1 cellular context compared by ENCODE assay signal in the genomic region with DNA sequence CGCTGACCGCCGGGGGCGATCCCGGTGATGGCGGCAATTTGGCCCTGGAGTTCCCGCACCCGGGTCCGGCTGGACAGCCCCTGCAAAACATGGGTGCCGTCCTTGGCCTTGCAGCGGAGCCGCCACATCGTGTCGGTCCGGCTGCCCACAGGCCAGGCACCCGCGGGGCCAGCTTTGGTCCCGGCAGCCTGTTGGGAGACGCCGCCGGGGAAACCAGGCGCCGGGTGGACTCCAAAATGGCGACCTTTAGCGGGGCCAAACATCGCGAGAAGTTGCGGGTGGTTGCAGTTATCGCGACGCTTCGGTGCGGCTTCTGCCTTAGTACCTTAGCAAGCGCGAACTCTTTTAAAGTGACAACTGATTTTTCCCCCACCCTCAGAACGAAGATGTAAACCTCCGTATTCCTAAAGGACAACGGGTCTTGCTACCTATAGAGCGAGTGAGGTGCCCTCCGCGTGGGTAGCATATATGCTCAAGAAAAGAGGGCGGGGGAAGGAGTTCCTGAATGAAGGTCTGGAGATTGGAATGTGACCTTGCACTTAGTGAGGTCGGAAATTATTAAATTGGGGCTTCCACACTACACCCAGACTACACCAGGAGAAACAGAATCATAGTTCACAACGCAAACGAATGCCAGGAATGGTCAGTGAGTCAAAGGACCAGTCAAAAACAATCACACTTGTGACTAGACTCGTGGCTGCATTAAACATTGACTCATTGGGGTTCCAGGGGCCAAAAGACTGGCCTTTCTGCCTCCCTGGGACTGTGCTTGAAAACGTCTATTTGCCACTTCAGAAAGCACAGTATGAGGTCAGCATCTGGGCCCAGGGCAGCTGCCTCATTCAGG.
TF ChIP-seq lines count a peak whose summit lies in the region.

Gene YOD1 (minus strand): TSS at position 441 of the 847 bp plus-strand sequence. CDS start 178 bp downstream, at position 263.

TF ChIP-seq in HepG2, 621 proteins besides CTCF, POLR2A, EP300 and RAD21 (continued from another document and continues in another):
- TF ChIP-seq, protein P1, sequence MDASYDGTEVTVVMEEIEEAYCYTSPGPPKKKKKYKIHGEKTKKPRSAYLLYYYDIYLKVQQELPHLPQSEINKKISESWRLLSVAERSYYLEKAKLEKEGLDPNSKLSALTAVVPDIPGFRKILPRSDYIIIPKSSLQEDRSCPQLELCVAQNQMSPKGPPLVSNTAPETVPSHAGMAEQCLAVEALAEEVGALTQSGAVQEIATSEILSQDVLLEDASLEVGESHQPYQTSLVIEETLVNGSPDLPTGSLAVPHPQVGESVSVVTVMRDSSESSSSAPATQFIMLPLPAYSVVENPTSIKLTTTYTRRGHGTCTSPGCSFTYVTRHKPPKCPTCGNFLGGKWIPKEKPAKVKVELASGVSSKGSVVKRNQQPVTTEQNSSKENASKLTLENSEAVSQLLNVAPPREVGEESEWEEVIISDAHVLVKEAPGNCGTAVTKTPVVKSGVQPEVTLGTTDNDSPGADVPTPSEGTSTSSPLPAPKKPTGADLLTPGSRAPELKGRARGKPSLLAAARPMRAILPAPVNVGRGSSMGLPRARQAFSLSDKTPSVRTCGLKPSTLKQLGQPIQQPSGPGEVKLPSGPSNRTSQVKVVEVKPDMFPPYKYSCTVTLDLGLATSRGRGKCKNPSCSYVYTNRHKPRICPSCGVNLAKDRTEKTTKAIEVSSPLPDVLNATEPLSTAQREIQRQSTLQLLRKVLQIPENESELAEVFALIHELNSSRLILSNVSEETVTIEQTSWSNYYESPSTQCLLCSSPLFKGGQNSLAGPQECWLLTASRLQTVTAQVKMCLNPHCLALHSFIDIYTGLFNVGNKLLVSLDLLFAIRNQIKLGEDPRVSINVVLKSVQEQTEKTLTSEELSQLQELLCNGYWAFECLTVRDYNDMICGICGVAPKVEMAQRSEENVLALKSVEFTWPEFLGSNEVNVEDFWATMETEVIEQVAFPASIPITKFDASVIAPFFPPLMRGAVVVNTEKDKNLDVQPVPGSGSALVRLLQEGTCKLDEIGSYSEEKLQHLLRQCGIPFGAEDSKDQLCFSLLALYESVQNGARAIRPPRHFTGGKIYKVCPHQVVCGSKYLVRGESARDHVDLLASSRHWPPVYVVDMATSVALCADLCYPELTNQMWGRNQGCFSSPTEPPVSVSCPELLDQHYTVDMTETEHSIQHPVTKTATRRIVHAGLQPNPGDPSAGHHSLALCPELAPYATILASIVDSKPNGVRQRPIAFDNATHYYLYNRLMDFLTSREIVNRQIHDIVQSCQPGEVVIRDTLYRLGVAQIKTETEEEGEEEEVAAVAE (CRISPR knock-in tag; IDR thresholded peaks at IDR 0.05; ENCODE audit: borderline replicate concordance) = no peak; the same call in 1 of the 2 replicates
- TF ChIP-seq ATF1 (CRISPR knock-in tag; IDR thresholded peaks at IDR 0.05) = no peak
- TF ChIP-seq ZNF34 (CRISPR knock-in tag; IDR thresholded peaks at IDR 0.05; ENCODE audit: borderline replicate concordance) = no peak
- TF ChIP-seq ETV6 (CRISPR knock-in tag; conservative IDR thresholded peaks at IDR 0.05) = no peak
- TF ChIP-seq SCMH1 (CRISPR knock-in tag; IDR thresholded peaks at IDR 0.05; ENCODE audit: borderline replicate concordance) = no peak
- peak; percentile 68; the same call in 1 of the 2 replicates for TF ChIP-seq ZNF710 (CRISPR knock-in tag; IDR thresholded peaks at IDR 0.05; ENCODE audit: borderline replicate concordance)
- peak; percentile 69 for TF ChIP-seq HDAC1 (CRISPR knock-in tag; IDR thresholded peaks at IDR 0.05)
- TF ChIP-seq ZNF274 (CRISPR knock-in tag; IDR thresholded peaks at IDR 0.05) = 0 out of 2 replicates have a peak, but pooled peaks have one; percentile 33
- peak; percentile 55; the same call in 1 of the 2 replicates for TF ChIP-seq ZNF343 (CRISPR knock-in tag; IDR thresholded peaks at IDR 0.05)
- TF ChIP-seq KAT2B (IDR thresholded peaks at IDR 0.05; ENCODE audit: borderline replicate concordance, low read depth, low read length) = no peak
- TF ChIP-seq CEBPB (IDR thresholded peaks at IDR 0.05; ENCODE audit: borderline replicate concordance, low read depth, low read length) = no peak
- TF ChIP-seq BCL6 (CRISPR knock-in tag; IDR thresholded peaks at IDR 0.05) = no peak
- peak; percentile 92; the same call in 1 of the 2 replicates for TF ChIP-seq ZNF280B (CRISPR knock-in tag; IDR thresholded peaks at IDR 0.05; ENCODE audit: borderline replicate concordance)
- TF ChIP-seq ZNF317 (CRISPR knock-in tag; IDR thresholded peaks at IDR 0.05) = 0 out of 2 replicates have a peak, but pooled peaks have one; percentile 55
- TF ChIP-seq ZNF780A (CRISPR knock-in tag; IDR thresholded peaks at IDR 0.05) = no peak
- 0 out of 2 replicates have a peak, but pooled peaks have one; percentile 24 for TF ChIP-seq ZNF615 (CRISPR knock-in tag; IDR thresholded peaks at IDR 0.05; ENCODE audit: borderline replicate concordance)
- no peak for TF ChIP-seq PTBP1 (IDR thresholded peaks at IDR 0.05; ENCODE audit: low read depth, low read length, poor library complexity, severe bottlenecking)
- TF ChIP-seq MEF2D (CRISPR knock-in tag; IDR thresholded peaks at IDR 0.05) = no peak
- no peak; the same call in 1 of the 2 replicates for TF ChIP-seq TGIF2 (CRISPR knock-in tag; IDR thresholded peaks at IDR 0.05)
- TF ChIP-seq MTF2 (CRISPR knock-in tag; IDR thresholded peaks at IDR 0.05; ENCODE audit: borderline replicate concordance) = no peak
- peak; percentile 47; the same call in 1 of the 3 replicates for TF ChIP-seq MXI1 (IDR thresholded peaks at IDR 0.05; ENCODE audit: borderline replicate concordance, low read depth, low read length)
- TF ChIP-seq, protein P2, sequence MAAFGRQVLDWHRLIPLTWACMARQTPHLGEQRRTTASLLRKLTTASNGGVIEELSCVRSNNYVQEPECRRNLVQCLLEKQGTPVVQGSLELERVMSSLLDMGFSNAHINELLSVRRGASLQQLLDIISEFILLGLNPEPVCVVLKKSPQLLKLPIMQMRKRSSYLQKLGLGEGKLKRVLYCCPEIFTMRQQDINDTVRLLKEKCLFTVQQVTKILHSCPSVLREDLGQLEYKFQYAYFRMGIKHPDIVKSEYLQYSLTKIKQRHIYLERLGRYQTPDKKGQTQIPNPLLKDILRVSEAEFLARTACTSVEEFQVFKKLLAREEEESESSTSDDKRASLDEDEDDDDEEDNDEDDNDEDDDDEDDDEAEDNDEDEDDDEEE (CRISPR knock-in tag; IDR thresholded peaks at IDR 0.05) = peak; percentile 43; the same call in 1 of the 2 replicates
- no peak for TF ChIP-seq PPARG (CRISPR knock-in tag; conservative IDR thresholded peaks at IDR 0.05)
- TF ChIP-seq ZNF878 (CRISPR knock-in tag; IDR thresholded peaks at IDR 0.05) = no peak
- TF ChIP-seq KAT7 (CRISPR knock-in tag; IDR thresholded peaks at IDR 0.05; ENCODE audit: borderline replicate concordance) = peak; percentile 38; the same call in 1 of the 2 replicates
- peak; percentile 20; the same call in 1 of the 2 replicates for TF ChIP-seq DMAP1 (CRISPR knock-in tag; IDR thresholded peaks at IDR 0.05)
- TF ChIP-seq NPAS2 (CRISPR knock-in tag; IDR thresholded peaks at IDR 0.05; ENCODE audit: borderline replicate concordance) = no peak
- TF ChIP-seq NONO (IDR thresholded peaks at IDR 0.05) = no peak
- peak; percentile 49; the same call in 1 of the 2 replicates for TF ChIP-seq NONO (CRISPR knock-in tag; conservative IDR thresholded peaks at IDR 0.05)
- TF ChIP-seq ZNF335 (CRISPR knock-in tag; IDR thresholded peaks at IDR 0.05) = no peak
- TF ChIP-seq ZFP36L1 (CRISPR knock-in tag; IDR thresholded peaks at IDR 0.05) = no peak; the same call in 1 of the 2 replicates
- TF ChIP-seq, protein P3, sequence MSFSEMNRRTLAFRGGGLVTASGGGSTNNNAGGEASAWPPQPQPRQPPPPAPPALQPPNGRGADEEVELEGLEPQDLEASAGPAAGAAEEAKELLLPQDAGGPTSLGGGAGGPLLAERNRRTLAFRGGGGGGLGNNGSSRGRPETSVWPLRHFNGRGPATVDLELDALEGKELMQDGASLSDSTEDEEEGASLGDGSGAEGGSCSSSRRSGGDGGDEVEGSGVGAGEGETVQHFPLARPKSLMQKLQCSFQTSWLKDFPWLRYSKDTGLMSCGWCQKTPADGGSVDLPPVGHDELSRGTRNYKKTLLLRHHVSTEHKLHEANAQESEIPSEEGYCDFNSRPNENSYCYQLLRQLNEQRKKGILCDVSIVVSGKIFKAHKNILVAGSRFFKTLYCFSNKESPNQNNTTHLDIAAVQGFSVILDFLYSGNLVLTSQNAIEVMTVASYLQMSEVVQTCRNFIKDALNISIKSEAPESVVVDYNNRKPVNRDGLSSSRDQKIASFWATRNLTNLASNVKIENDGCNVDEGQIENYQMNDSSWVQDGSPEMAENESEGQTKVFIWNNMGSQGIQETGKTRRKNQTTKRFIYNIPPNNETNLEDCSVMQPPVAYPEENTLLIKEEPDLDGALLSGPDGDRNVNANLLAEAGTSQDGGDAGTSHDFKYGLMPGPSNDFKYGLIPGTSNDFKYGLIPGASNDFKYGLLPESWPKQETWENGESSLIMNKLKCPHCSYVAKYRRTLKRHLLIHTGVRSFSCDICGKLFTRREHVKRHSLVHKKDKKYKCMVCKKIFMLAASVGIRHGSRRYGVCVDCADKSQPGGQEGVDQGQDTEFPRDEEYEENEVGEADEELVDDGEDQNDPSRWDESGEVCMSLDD (CRISPR knock-in tag; IDR thresholded peaks at IDR 0.05; ENCODE audit: borderline replicate concordance) = no peak; the same call in 1 of the 2 replicates
- TF ChIP-seq TCF7L2 (IDR thresholded peaks at IDR 0.05; ENCODE audit: low read depth, low read length) = no peak
- TF ChIP-seq, protein P4, sequence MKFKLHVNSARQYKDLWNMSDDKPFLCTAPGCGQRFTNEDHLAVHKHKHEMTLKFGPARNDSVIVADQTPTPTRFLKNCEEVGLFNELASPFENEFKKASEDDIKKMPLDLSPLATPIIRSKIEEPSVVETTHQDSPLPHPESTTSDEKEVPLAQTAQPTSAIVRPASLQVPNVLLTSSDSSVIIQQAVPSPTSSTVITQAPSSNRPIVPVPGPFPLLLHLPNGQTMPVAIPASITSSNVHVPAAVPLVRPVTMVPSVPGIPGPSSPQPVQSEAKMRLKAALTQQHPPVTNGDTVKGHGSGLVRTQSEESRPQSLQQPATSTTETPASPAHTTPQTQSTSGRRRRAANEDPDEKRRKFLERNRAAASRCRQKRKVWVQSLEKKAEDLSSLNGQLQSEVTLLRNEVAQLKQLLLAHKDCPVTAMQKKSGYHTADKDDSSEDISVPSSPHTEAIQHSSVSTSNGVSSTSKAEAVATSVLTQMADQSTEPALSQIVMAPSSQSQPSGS (CRISPR knock-in tag; IDR thresholded peaks at IDR 0.05) = no peak
- TF ChIP-seq ZNF10 (CRISPR knock-in tag; IDR thresholded peaks at IDR 0.05; ENCODE audit: borderline replicate concordance, low read depth) = no peak
- peak; percentile 10; the same call in 1 of the 2 replicates for TF ChIP-seq PAXIP1 (CRISPR knock-in tag; conservative IDR thresholded peaks at IDR 0.05)
- TF ChIP-seq GMEB2 (CRISPR knock-in tag; IDR thresholded peaks at IDR 0.05; ENCODE audit: low read depth) = no peak
- TF ChIP-seq ZNF282 (IDR thresholded peaks at IDR 0.05; ENCODE audit: partially characterized antibody) = no peak
